In genomic region chr20:4898282-4898681, GRCh38 we compare ENCODE assay signal across 8 cellular contexts.
DNase-seq lines count a peak whose midpoint lies in the region; ATAC-seq and TF ChIP-seq lines count a peak whose summit lies in the region.

No MANE protein-coding gene starts in this region.

- H3K4me1 ChIP-seq in BE2C (no peaks in the 10 kb centered on the region; the same call in 1 of the 2 replicates), esophagus (ENCODE audit: control insufficient read depth in 2 of 2, insufficient read depth in 2 of 2, low read length in 1 of 2) (peaks cover 11 to 27% of the 10 kb centered on the region in 2 donors)

- no peak for TF ChIP-seq POLR2A in NB4 (IDR thresholded peaks at IDR 0.05; ENCODE audit: extremely low read depth, insufficient read length)

- H3K27me3 ChIP-seq in BE2C (no peaks in the 10 kb centered on the region), esophagus (ENCODE audit: control insufficient read depth in 1 of 2, insufficient read depth in 2 of 2, low read length in 2 of 2) (no peaks in the 10 kb centered on the region)

- H3K36me3 ChIP-seq in BE2C, result no peaks in the 10 kb centered on the region
- peaks cover 2 to 10% of the 10 kb centered on the region in 2 donors for H3K36me3 ChIP-seq in esophagus (ENCODE audit: control insufficient read depth in 2 of 2, insufficient read depth in 2 of 2, low read length in 1 of 2)

- H3K4me3 ChIP-seq in BE2C (ENCODE audit: low read depth, low read length), result no peak overlapping the region
- H3K4me3 ChIP-seq in NB4 (ENCODE audit: low read depth, low read length), result no peak overlapping the region
- H3K4me3 ChIP-seq in esophagus (ENCODE audit: low read depth in 1 of 2, low read length in 2 of 2), result no peak overlapping the region

- ATAC-seq in GM18502 (IDR thresholded peaks at IDR 0.05; ENCODE audit: poor library complexity, unreplicated experiment) (no peak), GM21447 (IDR thresholded peaks at IDR 0.05; ENCODE audit: unreplicated experiment) (no peak), GM21360 (IDR thresholded peaks at IDR 0.05; ENCODE audit: unreplicated experiment) (no peak)

- no peaks in the 10 kb centered on the region for H3K9me3 ChIP-seq in BE2C
- no peaks in the 10 kb centered on the region for H3K9me3 ChIP-seq in esophagus (ENCODE audit: control insufficient read depth in 2 of 2, insufficient read depth in 1 of 2, low read depth in 1 of 2, low read length in 1 of 2)

- 35 to 37% methylated on average over 8 of the region's 8 CpGs for WGBS in esophagus, 2 donors

- H3K27ac ChIP-seq in esophagus (ENCODE audit: low read depth in 2 of 2, low read length in 1 of 2), result peak overlapping the region; percentile 69 to 86

- TF ChIP-seq CTCF in BE2C (IDR thresholded peaks at IDR 0.05; ENCODE audit: low read depth, low read length), result no peak
- no peak for TF ChIP-seq CTCF in NB4 (IDR thresholded peaks at IDR 0.05; ENCODE audit: low read depth, low read length)

- CTCF ChIA-PET in HEK293T (lab: Yijun Ruan, JAX), result no interaction called here

- POLR2A ChIA-PET in HEK293T (lab: Yijun Ruan, JAX), result no interaction called here

- DNase-seq in BE2C (peak; percentile 73), NB4 (ENCODE audit: low read depth) (peak; percentile 26), myocyte (ENCODE audit: low read depth) (peak; percentile 96), HEK293T (ENCODE audit: extremely low spot score) (no peak)

TF ChIP-seq in HEK293T, 16 proteins besides CTCF, POLR2A, EP300 and RAD21:
- TF ChIP-seq ARNT (IDR thresholded peaks at IDR 0.05) (no peak), CTBP1 (IDR thresholded peaks at IDR 0.05; ENCODE audit: borderline replicate concordance) (no peak), BHLHE40 (IDR thresholded peaks at IDR 0.05; ENCODE audit: borderline replicate concordance) (no peak), FOXM1 (IDR thresholded peaks at IDR 0.05; ENCODE audit: borderline replicate concordance) (no peak), ZNF384 (IDR thresholded peaks at IDR 0.05) (no peak), NFRKB (IDR thresholded peaks at IDR 0.05) (no peak), HDGF (IDR thresholded peaks at IDR 0.05; ENCODE audit: borderline replicate concordance) (no peak), TARDBP (IDR thresholded peaks at IDR 0.05) (no peak), SP1 (IDR thresholded peaks at IDR 0.05) (no peak), L3MBTL2 (conservative IDR thresholded peaks at IDR 0.05) (no peak), FOXA1 (IDR thresholded peaks at IDR 0.05) (no peak), SUZ12 (IDR thresholded peaks at IDR 0.05) (no peak), LEF1 (IDR thresholded peaks at IDR 0.05; ENCODE audit: borderline replicate concordance) (no peak), FOXK2 (IDR thresholded peaks at IDR 0.05) (no peak)
TF ChIP-seq in HEK293T: peak in this region for 0.
